ENCODE assay signal across 17 cellular contexts in the genomic region with DNA sequence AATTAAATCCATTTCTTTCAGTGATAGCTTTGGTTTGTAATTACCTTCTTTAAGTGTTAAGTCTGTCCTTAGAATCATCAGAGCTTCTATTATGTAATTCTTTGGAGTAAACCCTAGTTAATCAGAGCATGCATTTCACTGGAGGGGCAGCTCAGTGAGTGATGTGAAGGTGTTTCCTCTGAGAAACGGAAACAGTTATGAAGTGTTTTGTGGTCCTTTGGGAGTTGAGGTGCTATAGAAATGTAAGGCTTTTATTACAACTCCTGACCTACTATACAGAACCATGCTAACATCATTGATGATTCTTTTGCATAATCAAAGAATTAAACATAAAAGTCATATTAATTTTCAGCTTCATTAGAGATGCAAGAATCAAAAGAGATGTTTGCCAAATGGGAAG.
"Had no signal": no experiment of that assay in that cellular context is flagged by ENCODE, and none has a peak within 500 bp of the region (broad histone marks: within the 10 kb centered on the region; RNA-seq: fewer than 3 reads in every experiment).

No MANE protein-coding gene starts in this region.

- H3K9me3 ChIP-seq: body of pancreas, esophagus muscularis mucosa, tibial artery had no signal

- DNase-seq: activated CD4-positive, alpha-beta T cell treated with anti-CD3 and anti-CD28 coated beads, Interleukin-2, amount 10 ng/mL, durations not matched to agents 7 days and 5 days; activated CD4-positive, CD25-positive, alpha-beta regulatory T cell; activated CD8-positive, alpha-beta memory T cell treated with anti-CD3 and anti-CD28 coated beads, Interleukin-2, amount 50 U/mL, for 48 hours; activated naive CD8-positive, alpha-beta T cell treated with anti-CD3 and anti-CD28 coated beads for 36 hours; amygdala; body of pancreas; central memory CD4-positive, alpha-beta T cell; effector CD4-positive, alpha-beta T cell; islet precursor cell; nucleus accumbens; stimulated activated CD4-positive, alpha-beta T cell treated with anti-CD3 and anti-CD28 coated beads, Interleukin-2, amount 100 ng/mL, for 48 hours; stimulated activated naive CD4-positive, alpha-beta T cell; tibial artery had no signal

- H3K27ac ChIP-seq: body of pancreas, coronary artery, esophagus muscularis mucosa, hepatocyte, tibial artery had no signal

- H3K79me2 ChIP-seq: hepatocyte had no signal

- FAIRE-seq: urothelium cell line had no signal

- H3K4me2 ChIP-seq: hepatocyte had no signal

- H3K27me3 ChIP-seq: body of pancreas, esophagus muscularis mucosa, hepatocyte, tibial artery had no signal

- H2AFZ ChIP-seq: hepatocyte had no signal

- H3K4me3 ChIP-seq: body of pancreas, coronary artery, esophagus muscularis mucosa, hepatocyte, tibial artery had no signal

- H3K36me3 ChIP-seq: esophagus muscularis mucosa, tibial artery had no signal
